Comparison of ENCODE assay signal across 8 cellular contexts in genomic region chr21:33924079-33924765, GRCh38. TPM values are rescaled to one million over a fixed set of nuclear protein-coding genes. Genes with fewer than 3 reads are reported as not detected.
A peak's percentile ranks its signal among the peaks of the same experiment; 100 is the strongest.
DNase-seq lines count a peak whose midpoint lies in the region; ATAC-seq, FAIRE-seq and TF ChIP-seq lines count a peak whose summit lies in the region.

No MANE protein-coding gene starts in this region.

- no peaks in the 10 kb centered on the region for H3F3A ChIP-seq in SK-N-SH (replicated peaks; ENCODE audit: insufficient read depth)

- no peak overlapping the region for H2AFZ ChIP-seq in SK-N-SH (ENCODE audit: low read depth)

- DNase-seq in DMS153 treated with DMSO at 0.1 percent for 48 hours (lab: John Stamatoyannopoulos, UW; ENCODE audit: unreplicated experiment) (peak; percentile 85), H4 (ENCODE audit: low spot score) (peak; percentile 82), NCI-H1048 (lab: John Stamatoyannopoulos, UW) (peak; percentile 30), SK-N-SH (peak; percentile 79), Right ventricle myocardium inferior (ENCODE audit: missing footprints) (peak; percentile 93), progenitor cell of endocrine pancreas (ENCODE audit: low spot score, unreplicated experiment) (peak; percentile 76), urothelium cell line (ENCODE audit: low spot score) (peak; percentile 83)
- peak; percentile 88 for DNase-seq in activated naive CD4-positive, alpha-beta T cell treated with anti-CD3 and anti-CD28 coated beads, Interleukin-2, amount 50 U/mL, for 16 hours

- TF ChIP-seq CTCF in SK-N-SH (IDR thresholded peaks at IDR 0.05) = peak; percentile 92
- peak; percentile 87 for TF ChIP-seq CTCF in progenitor cell of endocrine pancreas (IDR thresholded peaks at IDR 0.05; ENCODE audit: unreplicated experiment)

- H3K9ac ChIP-seq in SK-N-SH = no peak overlapping the region

- TF ChIP-seq EP300 in SK-N-SH (IDR thresholded peaks at IDR 0.05; ENCODE audit: borderline replicate concordance in 1 of 2, low read depth in 1 of 2, low read length in 1 of 2) = no peak

- peaks cover 5 to 10% of the 10 kb centered on the region in 2 experiments; a peak in 1 of 4 replicates for H3K4me1 ChIP-seq in SK-N-SH (ENCODE audit: control insufficient read depth in 1 of 2, insufficient read depth in 2 of 2, low read depth in 1 of 2, low read length in 1 of 2)

- CTCF ChIA-PET in SK-N-SH (lab: Yijun Ruan, JAX) = interaction anchor here (0.6 to 4.4 kb wide), 92 partner anchors 9 to 717 kb away, joined by 3 to 407 read pairs (median 4); partner anchors contain the start of genes ATP5PO, MRPS6 and SLC5A3

- H3K79me2 ChIP-seq in SK-N-SH (ENCODE audit: insufficient read depth) = no peaks in the 10 kb centered on the region

- H3K27ac Mint-ChIP-seq in progenitor cell of endocrine pancreas = no peak overlapping the region

- no peaks in the 10 kb centered on the region for H3K36me3 Mint-ChIP-seq in progenitor cell of endocrine pancreas (ENCODE audit: insufficient read depth)

- peak overlapping the region; percentile 17; the same call in 1 of the 2 replicates for H3K4me2 ChIP-seq in SK-N-SH

- peak; percentile 55 for FAIRE-seq in urothelium cell line (lab: Jason Lieb, UNC)

- peak; percentile 95 for ATAC-seq in Right ventricle myocardium inferior

- WGBS in SK-N-SH (ENCODE audit: low lambda C conversion rate) = 29% methylated on average over 12 of the region's 13 CpGs

- intact Hi-C loops in Right ventricle myocardium inferior (cut with DNase I) = loop anchor here (2.0 to 10.0 kb wide), 3 partner anchors 278 to 427 kb away; no protein-coding TSS in a partner anchor

- H3K4me3 ChIP-seq in SK-N-SH (ENCODE audit: low read depth in 2 of 2, low read length in 1 of 2) = no peak overlapping the region; a peak in 1 of 4 replicates

- no peaks in the 10 kb centered on the region for H3K9me2 ChIP-seq in SK-N-SH

- POLR2A ChIA-PET in SK-N-SH (lab: Yijun Ruan, JAX) = no interaction called here

- no peaks in the 10 kb centered on the region for H3K27me3 ChIP-seq in SK-N-SH (ENCODE audit: insufficient read depth)

- no peaks in the 10 kb centered on the region for H3K36me3 ChIP-seq in SK-N-SH (replicated peaks in 1 of 2; ENCODE audit: control insufficient read depth in 1 of 2, insufficient read depth in 2 of 2, low read length in 1 of 2)

- no peaks in the 10 kb centered on the region for H3K9me3 Mint-ChIP-seq in progenitor cell of endocrine pancreas (ENCODE audit: low read depth)

- H3K27me3 Mint-ChIP-seq in progenitor cell of endocrine pancreas = no peaks in the 10 kb centered on the region

- H3K4me3 Mint-ChIP-seq in progenitor cell of endocrine pancreas (ENCODE audit: low read depth) = no peak overlapping the region

- peak; percentile 99 for TF ChIP-seq RAD21 in SK-N-SH (IDR thresholded peaks at IDR 0.05; ENCODE audit: low read length)

- H3K27ac ChIP-seq in SK-N-SH (ENCODE audit: low read depth in 2 of 2, low read length in 1 of 2) = no peak overlapping the region; a peak in 1 of 4 replicates

- H3K9me3 ChIP-seq in SK-N-SH = no peaks in the 10 kb centered on the region

- H4K20me1 ChIP-seq in SK-N-SH (ENCODE audit: insufficient read depth) = no peaks in the 10 kb centered on the region

- H3K4me1 Mint-ChIP-seq in progenitor cell of endocrine pancreas (ENCODE audit: low read depth) = no peaks in the 10 kb centered on the region

TF ChIP-seq in SK-N-SH, 30 proteins besides CTCF, POLR2A, EP300 and RAD21:
- TF ChIP-seq MAX (IDR thresholded peaks at IDR 0.05; ENCODE audit: low read depth) (0 out of 2 replicates have a peak, but pooled peaks have one; percentile 28), ZBTB33 (IDR thresholded peaks at IDR 0.05; ENCODE audit: borderline replicate concordance, low read depth) (no peak), SMC3 (IDR thresholded peaks at IDR 0.05; ENCODE audit: low read depth, low read length) (peak; percentile 99)
TF ChIP-seq in SK-N-SH: peak in this region for 2.

RNA-seq across cellular contexts. Expression of gene ATP5PO, which starts 8.6 kb away (rescaled TPM):
- total RNA-seq in H4 (2014; rRNA removed; shearing (Covaris generic)) = 325 and 389 TPM in 2 replicates
- 148 and 167 TPM in 2 replicates for polyA plus RNA-seq in SK-N-SH (2012; rRNA removed)
- polyA plus RNA-seq in SK-N-SH (2012; cell fraction: cytosol; rRNA removed) = 191 and 217 TPM in 2 replicates
- 53.4 and 58.6 TPM in 2 replicates for polyA plus RNA-seq in SK-N-SH (2012; cell fraction: nucleus; rRNA removed)
- total RNA-seq in Right ventricle myocardium inferior (886 TPM), progenitor cell of endocrine pancreas (191 and 193 TPM in 2 replicates)

Comparison
In these comparisons a context has a peak if more than half of its experiments do, and no peak if none do; other contexts are left out.
1. DNase-seq: peak in every context shown above with its lines; median percentile 93 in Right ventricle myocardium inferior; 88 in activated naive CD4-positive, alpha-beta T cell treated with anti-CD3 and anti-CD28 coated beads, Interleukin-2, amount 50 U/mL, for 16 hours; 85 in DMS153 treated with DMSO at 0.1 percent for 48 hours; 83 in urothelium cell line; 82 in H4; 79 in SK-N-SH; 76 in progenitor cell of endocrine pancreas; 30 in NCI-H1048.